27 cellular contexts compared by ENCODE assay signal in genomic region chr9:89705651-89706050, GRCh38.
"Had no signal": no experiment of that assay in that cellular context is flagged by ENCODE, and none has a peak within 500 bp of the region (broad histone marks: within the 10 kb centered on the region; RNA-seq: fewer than 3 reads in every experiment).

No MANE protein-coding gene starts in this region.

- H3K4me3 ChIP-seq: esophagus squamous epithelium, left lung, lower lobe of right lung, spleen, suprapubic skin, tibial artery, upper lobe of right lung had no signal

- H3K36me3 ChIP-seq: esophagus squamous epithelium, left lung, lower lobe of right lung, spleen, suprapubic skin, tibial artery, upper lobe of right lung, WERI-Rb-1 had no signal

- H3K9me3 ChIP-seq: esophagus squamous epithelium, left lung, lower lobe of right lung, SK-N-SH, spleen, suprapubic skin, tibial artery, upper lobe of right lung had no signal

- H3K9ac ChIP-seq: SK-N-SH had no signal

- ATAC-seq: activated CD4-positive, CD25-positive, alpha-beta regulatory T cell treated with anti-CD3 and anti-CD28 coated beads, Interleukin-2, amount 50 U/mL, for 24 hours; left lung; lower lobe of right lung; right cardiac atrium; upper lobe of right lung had no signal

- H3K9me3 Mint-ChIP-seq: central memory CD8-positive, alpha-beta T cell; nephron had no signal

- H3K4me3 Mint-ChIP-seq: central memory CD8-positive, alpha-beta T cell; nephron had no signal

- H3K4me1 Mint-ChIP-seq: central memory CD8-positive, alpha-beta T cell had no signal

- H3K27ac ChIP-seq: epithelial cell of prostate, esophagus squamous epithelium, left lung, lower lobe of right lung, spleen, suprapubic skin, tibial artery, upper lobe of right lung, WERI-Rb-1 had no signal

- DNase-seq: activated CD4-positive, alpha-beta T cell treated with anti-CD3 and anti-CD28 coated beads for 48 hours; activated CD8-positive, alpha-beta memory T cell treated with anti-CD3 and anti-CD28 coated beads for 24 hours; activated CD8-positive, alpha-beta memory T cell treated with anti-CD3 and anti-CD28 coated beads, Interleukin-2, amount 50 U/mL, for 4 hours; activated gamma-delta T cell treated with Interleukin-2 at 50 U/mL for 16 hours; activated naive CD4-positive, alpha-beta T cell treated with anti-CD3 and anti-CD28 coated beads, Interleukin-2, amount 50 U/mL, for 16 hours; anterior cingulate cortex; dermis blood vessel endothelial cell; effector CD4-positive, alpha-beta T cell; esophagus squamous epithelium; kidney glomerular epithelial cell; left lung; lower lobe of right lung; mesenchymal stem cell; posterior cingulate gyrus; right cardiac atrium; SIG-M5; SK-N-SH; spleen; T-helper 9 cell; tibial artery; WERI-Rb-1 had no signal
